12 cellular contexts compared by ENCODE assay signal in the genomic region with DNA sequence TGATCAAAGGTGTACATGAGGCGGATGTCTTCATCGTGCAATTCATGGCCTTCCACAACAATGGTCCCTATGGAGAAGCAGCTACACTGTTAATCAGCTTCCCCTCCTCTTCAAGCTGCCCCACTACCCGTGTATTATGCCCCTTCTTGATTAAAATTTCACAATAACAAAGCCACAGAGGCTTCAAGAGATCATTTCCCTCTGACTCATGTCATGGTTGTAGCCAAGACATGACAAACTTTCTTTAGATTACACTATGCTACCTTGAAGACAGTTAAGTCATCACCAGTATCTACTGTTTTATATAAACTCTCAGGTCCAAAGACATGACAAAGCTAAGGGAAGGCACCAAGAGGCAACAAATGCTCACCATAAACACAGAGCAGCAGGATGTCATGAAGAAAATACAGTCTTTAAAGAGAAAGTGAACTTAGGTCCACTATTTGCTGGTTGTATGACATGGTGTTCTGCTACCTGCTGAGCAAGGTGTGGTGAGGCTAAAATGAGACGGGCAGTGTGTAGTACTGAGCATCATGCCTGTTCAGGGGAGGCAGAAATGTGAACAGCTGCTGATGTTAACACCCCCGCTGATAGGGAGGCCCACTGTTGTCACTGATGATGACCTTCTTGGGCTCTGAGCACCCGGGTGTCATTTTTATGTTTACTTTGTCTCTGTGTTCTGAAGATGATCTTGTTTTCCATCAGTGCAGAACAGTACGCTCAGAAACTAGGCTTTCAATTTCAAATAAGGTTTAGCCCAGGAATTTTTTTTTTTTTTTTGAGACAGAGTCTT. TPM values are rescaled to one million over a fixed set of nuclear protein-coding genes. Genes with fewer than 3 reads are reported as not detected.
DNase-seq lines count a peak whose midpoint lies in the region; ATAC-seq, FAIRE-seq and TF ChIP-seq lines count a peak whose summit lies in the region.
"Had no signal": no experiment of that assay in that cellular context is flagged by ENCODE, and none has a peak within 500 bp of the region (broad histone marks: within the 10 kb centered on the region; RNA-seq: fewer than 3 reads in every experiment).

No MANE protein-coding gene starts in this region.

- no peak overlapping the region for H2AFZ ChIP-seq in astrocyte (ENCODE audit: low read depth, low read length)

- no peak for TF ChIP-seq POLR2A in thyroid gland (IDR thresholded peaks at IDR 0.05)

- intact Hi-C loops in thyroid gland (cut with DNase I), result loop anchor here (10.0 kb wide), 1 partner anchor 110 kb away; no protein-coding TSS in a partner anchor

- H3K27ac ChIP-seq in astrocyte (ENCODE audit: low read depth, low read length) (peak overlapping the region; percentile 95), coronary artery (no peak overlapping the region), thyroid gland (no peak overlapping the region)

- H3K4me3 ChIP-seq in AG04449 (ENCODE audit: low read depth, low read length), result no peak overlapping the region
- H3K4me3 ChIP-seq in astrocyte (ENCODE audit: insufficient read depth, low read depth, low read length), result peak overlapping the region; percentile 18
- H3K4me3 ChIP-seq in coronary artery, result no peak overlapping the region
- no peak overlapping the region for H3K4me3 ChIP-seq in thyroid gland (replicated peaks in 1 of 3)

- CTCF ChIA-PET in AG04449 (lab: Yijun Ruan, JAX) (interaction anchor here (0.7 to 14.1 kb wide), 6 partner anchors 18 to 112 kb away, joined by 3 to 591 read pairs (median 3); no protein-coding TSS in a partner anchor), HEK293T (lab: Yijun Ruan, JAX) (interaction anchor here (1.1 kb wide), 1 partner anchor 9 kb away, joined by 3 read pairs; no protein-coding TSS in a partner anchor)

- peak; percentile 29 for FAIRE-seq in astrocyte (lab: Jason Lieb, UNC)
- FAIRE-seq: GM12891 had no signal

- H3K9me3 Mint-ChIP-seq in astrocyte (ENCODE audit: unreplicated experiment), result no peaks in the 10 kb centered on the region
- H3K9me3 Mint-ChIP-seq: immature natural killer cell, nephron progenitor cell had no signal

- no peaks in the 10 kb centered on the region for H4K20me1 ChIP-seq in astrocyte (ENCODE audit: insufficient read depth, low read length)

- H3K27me3 Mint-ChIP-seq in astrocyte (ENCODE audit: low read depth, unreplicated experiment), result no peaks in the 10 kb centered on the region

- POLR2A ChIA-PET in AG04449 (lab: Yijun Ruan, JAX) (interaction anchor here (0.6 to 1.4 kb wide), 2 partner anchors 24 to 106 kb away, joined by 3 read pairs; no protein-coding TSS in a partner anchor), HEK293T (lab: Yijun Ruan, JAX) (no interaction called here)

- peaks cover 37% of the 10 kb centered on the region for H3K36me3 Mint-ChIP-seq in astrocyte (ENCODE audit: low read depth, unreplicated experiment)

- DNase-seq in AG04449 (ENCODE audit: low read depth, low spot score) (peak; percentile 44), HK-2 (ENCODE audit: unreplicated experiment) (peak; percentile 30), astrocyte (ENCODE audit: low read depth) (peak; percentile 81), iris pigment epithelial cell (ENCODE audit: low read depth) (peak; percentile 90), coronary artery (ENCODE audit: low spot score) (no peak), HEK293T (ENCODE audit: extremely low spot score) (no peak), thyroid gland (no peak)
- DNase-seq: effector CD8-positive, alpha-beta T cell; immature natural killer cell; nephron progenitor cell had no signal

- 91 to 92% methylated on average over 7 of the region's 7 CpGs for WGBS in thyroid gland, 2 donors

- H3K4me1 ChIP-seq in astrocyte (ENCODE audit: insufficient read depth, low read length) (peaks cover 47% of the 10 kb centered on the region), thyroid gland (no peaks in the 10 kb centered on the region)

- H3K4me2 ChIP-seq in astrocyte (ENCODE audit: low read length), result peak overlapping the region; percentile 75

- H3K9me3 ChIP-seq in astrocyte (ENCODE audit: insufficient read depth, low read depth, low read length) (no peaks in the 10 kb centered on the region), thyroid gland (no peaks in the 10 kb centered on the region)

- H3K36me3 ChIP-seq in astrocyte (ENCODE audit: insufficient read depth, low read length) (peaks cover 68% of the 10 kb centered on the region), thyroid gland (peaks cover 83 to 88% of the 10 kb centered on the region in 2 donors)

- no peaks in the 10 kb centered on the region for H3K79me2 ChIP-seq in astrocyte (ENCODE audit: insufficient read depth, low read length)

- peak overlapping the region; percentile 67 for H3K4me3 Mint-ChIP-seq in astrocyte (ENCODE audit: unreplicated experiment)
- H3K4me3 Mint-ChIP-seq: immature natural killer cell, nephron progenitor cell had no signal

- ATAC-seq in GM19452 (IDR thresholded peaks at IDR 0.05; ENCODE audit: unreplicated experiment), result no peak

- peak overlapping the region; percentile 82 for H3K9ac ChIP-seq in astrocyte (ENCODE audit: low read length)

- peaks cover 59% of the 10 kb centered on the region for H3K4me1 Mint-ChIP-seq in astrocyte (ENCODE audit: low read depth, unreplicated experiment)
- H3K4me1 Mint-ChIP-seq: immature natural killer cell, nephron progenitor cell had no signal

- peak overlapping the region; percentile 71 for H3K27ac Mint-ChIP-seq in astrocyte (ENCODE audit: unreplicated experiment)
- H3K27ac Mint-ChIP-seq: nephron progenitor cell had no signal

- TF ChIP-seq CTCF in AG04449 (IDR thresholded peaks at IDR 0.05; ENCODE audit: insufficient read depth, low read length, missing control alignments) (no peak), astrocyte (IDR thresholded peaks at IDR 0.05; ENCODE audit: insufficient read depth, low read depth, low read length) (no peak), coronary artery (IDR thresholded peaks at IDR 0.05) (no peak), thyroid gland (IDR thresholded peaks at IDR 0.05) (no peak)

- no peaks in the 10 kb centered on the region for H3K27me3 ChIP-seq in astrocyte (ENCODE audit: insufficient read depth, low read length)
- H3K27me3 ChIP-seq in thyroid gland, result no peaks in the 10 kb centered on the region

TF ChIP-seq in HEK293T, 16 proteins besides CTCF, POLR2A, EP300 and RAD21:
- TF ChIP-seq ZNF384 (IDR thresholded peaks at IDR 0.05) (no peak), LEF1 (IDR thresholded peaks at IDR 0.05; ENCODE audit: borderline replicate concordance) (no peak), NFRKB (IDR thresholded peaks at IDR 0.05) (no peak)
TF ChIP-seq in HEK293T: peak in this region for 0.

RNA-seq across cellular contexts. Expression of a gene that starts 48.3 kb away (rescaled TPM):
- 226 and 232 TPM in 2 replicates for total RNA-seq in astrocyte
- total RNA-seq in thyroid gland, result 100 to 1,000 TPM in 2 of 4 donors, 10 to 100 TPM in 2; 85.2 to 317 (median 110) TPM

Comparison
In these comparisons a context has a peak if more than half of its experiments do, and no peak if none do; other contexts are left out.
1. DNase-seq: peak in AG04449 (single experiment), HK-2 (single experiment), astrocyte (single experiment) and iris pigment epithelial cell (single experiment); none in coronary artery (single experiment), HEK293T (single experiment) and thyroid gland (0 of 2).